In the genomic region with DNA sequence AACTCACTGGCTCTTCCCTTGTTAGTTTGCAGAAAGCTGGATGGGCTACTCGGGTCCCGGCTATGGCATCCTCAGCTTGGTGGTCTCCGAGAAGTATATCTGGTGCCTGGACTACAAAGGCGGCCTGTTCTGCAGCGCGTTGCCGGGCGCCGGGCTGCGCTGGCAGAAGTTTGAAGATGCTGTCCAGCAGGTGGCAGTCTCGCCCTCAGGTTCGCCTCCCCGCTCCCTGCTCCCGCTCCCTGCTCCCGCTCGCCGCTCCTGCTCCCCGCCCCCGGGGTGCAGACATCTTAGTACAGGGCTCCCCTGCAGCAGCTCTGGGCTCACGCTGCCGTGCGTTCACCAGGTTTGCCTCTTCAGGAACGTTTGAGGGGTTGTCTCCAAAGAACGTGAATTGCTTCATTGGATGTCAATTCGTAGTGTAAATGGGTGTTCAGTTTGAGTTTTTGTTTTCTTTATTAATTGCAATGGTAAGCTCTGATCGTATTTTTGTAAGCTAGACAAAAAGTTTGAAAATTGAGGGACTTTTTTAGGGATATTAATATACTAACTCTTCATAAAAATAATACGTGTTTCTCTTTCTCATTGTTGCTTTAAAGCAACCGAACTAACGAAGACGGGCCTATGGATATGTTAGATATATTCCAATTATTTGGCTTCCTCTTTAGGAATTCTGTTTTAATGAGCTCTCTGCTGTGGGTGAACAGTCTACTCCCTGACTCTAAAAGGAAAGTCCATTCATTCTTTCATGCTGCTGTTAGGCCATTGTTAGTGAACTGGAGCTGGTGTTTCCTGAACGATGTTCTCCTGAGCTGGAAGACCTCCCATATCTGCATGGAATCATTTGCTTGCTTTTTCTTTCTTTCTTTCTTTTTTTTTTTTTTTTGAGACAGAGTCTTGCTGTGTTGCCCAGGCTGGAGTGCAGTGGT, we compare ENCODE assay signal across 8 cellular contexts.
A peak's percentile ranks its signal among the peaks of the same experiment; 100 is the strongest.
DNase-seq lines count a peak whose midpoint lies in the region; ATAC-seq, FAIRE-seq and TF ChIP-seq lines count a peak whose summit lies in the region.

No MANE protein-coding gene starts in this region.

- no peak overlapping the region for H3K9ac ChIP-seq in OCI-LY1 (ENCODE audit: low read length)

- peaks cover 4% of the 10 kb centered on the region; the same call in 1 of the 2 replicates for H3K36me3 ChIP-seq in OCI-LY1 (ENCODE audit: insufficient read depth, low read length)
- H3K36me3 ChIP-seq in esophagus muscularis mucosa: peaks cover 23 to 77% (median 68%) of the 10 kb centered on the region in 4 donors

- 14% methylated on average over 20 of the region's 31 CpGs for WGBS in esophagus muscularis mucosa

- no peaks in the 10 kb centered on the region for H3K9me3 ChIP-seq in OCI-LY1 (ENCODE audit: low read length)
- no peaks in the 10 kb centered on the region for H3K9me3 ChIP-seq in esophagus muscularis mucosa

- no peak for TF ChIP-seq POLR2A in esophagus muscularis mucosa (IDR thresholded peaks at IDR 0.05; ENCODE audit: low read depth)

- peak overlapping the region; percentile 15 for H3K4me3 ChIP-seq in OCI-LY1 (ENCODE audit: low read depth, low read length, poor library complexity, severe bottlenecking)
- peak overlapping the region; percentile 17 to 40 (median 32) for H3K4me3 ChIP-seq in esophagus muscularis mucosa

- intact Hi-C loops in esophagus muscularis mucosa (cut with DNase I): loop anchor here (10.0 kb wide), 1 partner anchor 147 kb away; no protein-coding TSS in a partner anchor

- peak; percentile 53 for TF ChIP-seq CTCF in OCI-LY1 (IDR thresholded peaks at IDR 0.05; ENCODE audit: low read length)
- TF ChIP-seq CTCF in esophagus muscularis mucosa (IDR thresholded peaks at IDR 0.05): peak; percentile 77 to 84 (median 84)

- H3K9me2 ChIP-seq in OCI-LY1 (ENCODE audit: low read depth, low read length): no peaks in the 10 kb centered on the region

- no peaks in the 10 kb centered on the region for H3K27me3 ChIP-seq in OCI-LY1 (ENCODE audit: insufficient read depth, low read length)
- H3K27me3 ChIP-seq in esophagus muscularis mucosa: no peaks in the 10 kb centered on the region

- no peak for TF ChIP-seq EP300 in esophagus muscularis mucosa (IDR thresholded peaks at IDR 0.05)

- H3K79me2 ChIP-seq in OCI-LY1 (ENCODE audit: insufficient read depth, low read length): no peaks in the 10 kb centered on the region

- H3F3A ChIP-seq in OCI-LY1 (ENCODE audit: insufficient read depth, low read length): no peaks in the 10 kb centered on the region

- no peaks in the 10 kb centered on the region for H4K20me1 ChIP-seq in OCI-LY1 (ENCODE audit: insufficient read depth, low read length)

- no peak for ATAC-seq in HG03108 (IDR thresholded peaks at IDR 0.05; ENCODE audit: unreplicated experiment)

- H3K27ac ChIP-seq in OCI-LY1 (ENCODE audit: low read depth, low read length, poor library complexity, severe bottlenecking) (no peak overlapping the region), esophagus muscularis mucosa (replicated peaks in 1 of 4) (peak overlapping the region in 3 of 4 donors; percentile 1 to 34 (median 24))

- H2AFZ ChIP-seq in OCI-LY1 (ENCODE audit: low read length): no peak overlapping the region

- peaks cover 4% of the 10 kb centered on the region for H3K4me1 ChIP-seq in OCI-LY1 (ENCODE audit: insufficient read depth, low read length, severe bottlenecking)
- peaks cover 5 to 17% (median 15%) of the 10 kb centered on the region in 4 donors for H3K4me1 ChIP-seq in esophagus muscularis mucosa

- DNase-seq in COR-L47 (lab: John Stamatoyannopoulos, UW) (peak; percentile 92), HTR-8/SVneo (ENCODE audit: insufficient read length, low spot score) (peak; percentile 94), esophagus muscularis mucosa (ENCODE audit: extremely low spot score) (peak; percentile 96), myocyte (ENCODE audit: low read depth) (peak; percentile 71)
- peak; percentile 68 for DNase-seq in activated T-cell treated with anti-CD3 and anti-CD28 coated beads, Interleukin-2, amount 50 U/mL, for 1 hour
- peak; percentile 7 to 25 for DNase-seq in stimulated activated CD8-positive, alpha-beta memory T cell treated with anti-CD3 and anti-CD28 coated beads, Interleukin-4, amount 100 ng/mL, for 4 hours (ENCODE audit: low read depth in 2 of 2, low spot score in 1 of 2)

- peak; percentile 69 for FAIRE-seq in HTR-8/SVneo (lab: Jason Lieb, UNC)

- peak overlapping the region; percentile 48 for H3K4me2 ChIP-seq in OCI-LY1 (ENCODE audit: low read length)

Comparison
In these comparisons a context has a peak if more than half of its experiments do, and no peak if none do; other contexts are left out.
1. DNase-seq: peak in every context shown above with its lines; median percentile 96 in esophagus muscularis mucosa; 94 in HTR-8/SVneo; 92 in COR-L47; 71 in myocyte; 68 in activated T-cell treated with anti-CD3 and anti-CD28 coated beads, Interleukin-2, amount 50 U/mL, for 1 hour; 16 in stimulated activated CD8-positive, alpha-beta memory T cell treated with anti-CD3 and anti-CD28 coated beads, Interleukin-4, amount 100 ng/mL, for 4 hours.